ENCODE assay signal across 8 cellular contexts in genomic region chr1:169711469-169712308, GRCh38. TPM values are rescaled to one million over a fixed set of nuclear protein-coding genes. Genes with fewer than 3 reads are reported as not detected.
DNase-seq lines count a peak whose midpoint lies in the region; ATAC-seq and TF ChIP-seq lines count a peak whose summit lies in the region.

Gene SELL, minus strand, starts transcription at chr1:169711620. Its CDS starts 122 bp downstream, at chr1:169711498.

- H3K4me3 ChIP-seq in IMR-90 (ENCODE audit: insufficient read depth, low read depth, low read length) (peak within 1 kb of the TSS; percentile 27; the same call in 1 of the 2 replicates), neutrophil (ENCODE audit: low read depth in 1 of 2, low read length in 1 of 2) (peak within 1 kb of the TSS; percentile 79 to 95)

- peak within 1 kb of the TSS; percentile 74 for H3K4me3 Mint-ChIP-seq in activated T-helper 2 cell treated with anti-CD3 and anti-CD28 coated beads, Interferon-gamma antibody, Interleukin-2, Interleukin-4, amounts not matched to agents 10 μg/mL and 5 μg/mL and 100 μg/mL, durations not matched to agents 14 hours and 24 hours and 36 hours (ENCODE audit: low read depth)
- peak within 1 kb of the TSS; percentile 65 for H3K4me3 Mint-ChIP-seq in type B pancreatic cell

- TF ChIP-seq CTCF in IMR-90 (conservative IDR thresholded peaks at IDR 0.05; ENCODE audit: low read depth, low read length) (peak; percentile 71), neutrophil (IDR thresholded peaks at IDR 0.05) (peak; percentile 86), type B pancreatic cell (conservative IDR thresholded peaks at IDR 0.05) (peak; percentile 82)

- H3K27ac ChIP-seq in IMR-90 (ENCODE audit: insufficient read depth, low read length): no peak within 1 kb of the TSS
- H3K27ac ChIP-seq in neutrophil: peak within 1 kb of the TSS; percentile 89

- H2AFZ ChIP-seq in IMR-90 (replicated peaks; ENCODE audit: low read length, poor library complexity): peak within 1 kb of the TSS; percentile 24

- no peaks in the 10 kb centered on the region for H3K9me3 ChIP-seq in IMR-90 (ENCODE audit: control insufficient read depth, insufficient read depth, low read length)
- H3K9me3 ChIP-seq in neutrophil: no peaks in the 10 kb centered on the region

- H3K18ac ChIP-seq in IMR-90 (ENCODE audit: low read depth, low read length): no peak within 1 kb of the TSS

- no peaks in the 10 kb centered on the region for H3K36me3 ChIP-seq in IMR-90 (ENCODE audit: control insufficient read depth, insufficient read depth, low read length)
- H3K36me3 ChIP-seq in neutrophil: peaks cover 28% of the 10 kb centered on the region

- H2BK120ac ChIP-seq in IMR-90 (ENCODE audit: low read depth, low read length): no peak within 1 kb of the TSS

- no peak within 1 kb of the TSS for H2AK9ac ChIP-seq in IMR-90 (replicated peaks; ENCODE audit: low read depth, low read length, poor library complexity)

- peaks cover 12% of the 10 kb centered on the region for H3K9me3 Mint-ChIP-seq in activated T-helper 2 cell treated with anti-CD3 and anti-CD28 coated beads, Interferon-gamma antibody, Interleukin-2, Interleukin-4, amounts not matched to agents 10 μg/mL and 5 μg/mL and 100 μg/mL, durations not matched to agents 14 hours and 24 hours and 36 hours
- no peaks in the 10 kb centered on the region for H3K9me3 Mint-ChIP-seq in type B pancreatic cell

- no peak within 1 kb of the TSS for H3K4ac ChIP-seq in IMR-90 (ENCODE audit: low read depth, low read length)

- peaks cover 31% of the 10 kb centered on the region for H3K4me1 Mint-ChIP-seq in activated T-helper 2 cell treated with anti-CD3 and anti-CD28 coated beads, Interferon-gamma antibody, Interleukin-2, Interleukin-4, amounts not matched to agents 10 μg/mL and 5 μg/mL and 100 μg/mL, durations not matched to agents 14 hours and 24 hours and 36 hours (ENCODE audit: low read depth)
- H3K4me1 Mint-ChIP-seq in type B pancreatic cell (ENCODE audit: unreplicated experiment): peaks cover 7% of the 10 kb centered on the region

- H4K91ac ChIP-seq in IMR-90 (ENCODE audit: insufficient read depth, low read depth, low read length): no peak within 1 kb of the TSS

- no peaks in the 10 kb centered on the region; the same call in 1 of the 2 replicates for H3K27me3 ChIP-seq in IMR-90 (ENCODE audit: control insufficient read depth, insufficient read depth, low read length)
- no peaks in the 10 kb centered on the region for H3K27me3 ChIP-seq in neutrophil

- WGBS in IMR-90 (ENCODE audit: extremely low coverage in 2 of 2, insufficient read length in 1 of 2), 2 experiments: no CpG with 5 or more reads among the region's 6 CpGs

- BruUV-seq in IMR-90 (replicated peaks; lab: Mats Ljungman, UMichigan): no TSS peak

- H4K5ac ChIP-seq in IMR-90 (ENCODE audit: low read depth, low read length): no peak within 1 kb of the TSS

- H3K36me3 Mint-ChIP-seq in activated T-helper 2 cell treated with anti-CD3 and anti-CD28 coated beads, Interferon-gamma antibody, Interleukin-2, Interleukin-4, amounts not matched to agents 10 μg/mL and 5 μg/mL and 100 μg/mL, durations not matched to agents 14 hours and 24 hours and 36 hours (ENCODE audit: low read depth): peaks cover 20% of the 10 kb centered on the region
- H3K36me3 Mint-ChIP-seq in type B pancreatic cell: no peaks in the 10 kb centered on the region

- CTCF ChIA-PET in IMR-90 (lab: Yijun Ruan, JAX): interaction anchor here (0.6 to 1.5 kb wide), 12 partner anchors 9 to 460 kb away, joined by 3 to 5 read pairs (median 3); no protein-coding TSS in a partner anchor

- no peak within 1 kb of the TSS for H2BK15ac ChIP-seq in IMR-90 (ENCODE audit: low read depth, low read length)

- H3K9ac ChIP-seq in IMR-90 (ENCODE audit: low read depth, low read length): no peak within 1 kb of the TSS

- peak; percentile 63 for TF ChIP-seq RAD21 in IMR-90 (IDR thresholded peaks at IDR 0.05; ENCODE audit: low read length)

- no peak within 1 kb of the TSS for H3K14ac ChIP-seq in IMR-90 (replicated peaks; ENCODE audit: low read depth, low read length)

- H3K4me2 ChIP-seq in IMR-90 (ENCODE audit: low read depth, low read length): peak within 1 kb of the TSS; percentile 76; the same call in 1 of the 2 replicates

- POLR2A ChIA-PET in IMR-90 (lab: Charles Lee; ENCODE audit: unreplicated experiment): no interaction called here

- no peak within 1 kb of the TSS for H2BK20ac ChIP-seq in IMR-90 (ENCODE audit: low read depth, low read length)

- intact Hi-C loops in IMR-90 (cut with micrococcal nuclease): loop anchor here (1.0 to 5.0 kb wide), 4 partner anchors 110 to 1107 kb away; no protein-coding TSS in a partner anchor
- intact Hi-C loops in activated T-helper 2 cell treated with anti-CD3 and anti-CD28 coated beads, Interferon-gamma antibody, Interleukin-2, Interleukin-4, amounts not matched to agents 10 μg/mL and 5 μg/mL and 100 μg/mL, durations not matched to agents 14 hours and 24 hours and 36 hours (cut with micrococcal nuclease): loop anchor here (1.0 to 5.0 kb wide), 6 partner anchors 17 to 244 kb away; partner anchors contain the start of gene F5

- TF ChIP-seq POLR2A in IMR-90 (IDR thresholded peaks at IDR 0.05; ENCODE audit: low read depth, low read length): no peak

- no peaks in the 10 kb centered on the region for H3K4me1 ChIP-seq in IMR-90 (ENCODE audit: control insufficient read depth, insufficient read depth, low read length)
- H3K4me1 ChIP-seq in neutrophil (ENCODE audit: control insufficient read depth in 1 of 2, insufficient read depth in 1 of 2, low read depth in 1 of 2, low read length in 1 of 2): peaks cover 10 to 52% of the 10 kb centered on the region in 2 experiments

- no peak within 1 kb of the TSS for H3K56ac ChIP-seq in IMR-90 (ENCODE audit: extremely low read depth, insufficient read depth, low read length)

- no peaks in the 10 kb centered on the region for H4K20me1 ChIP-seq in IMR-90 (ENCODE audit: insufficient read depth, low read length)

- no peak within 1 kb of the TSS for H2AK5ac ChIP-seq in IMR-90 (ENCODE audit: low read depth, low read length)

- no peak within 1 kb of the TSS for H2BK5ac ChIP-seq in IMR-90 (ENCODE audit: low read depth, low read length, poor library complexity, severe bottlenecking)

- H3K23ac ChIP-seq in IMR-90 (ENCODE audit: low read depth, low read length): no peak within 1 kb of the TSS

- no peaks in the 10 kb centered on the region for H3K79me1 ChIP-seq in IMR-90 (ENCODE audit: low read depth in 1 of 2, low read length in 2 of 2)

- in situ Hi-C loops in G401 (cut with HindIII; ENCODE audit: low sequenced_read_pairs): no loop called here
- in situ Hi-C loops in IMR-90 (cut with MboI; ENCODE audit: low sequenced_read_pairs): no loop called here

- DNase-seq in G401 (ENCODE audit: low spot score) (peak; percentile 38), IMR-90 (peak; percentile 68), RKO (ENCODE audit: low spot score) (peak; percentile 73), foreskin melanocyte (peak; percentile 52), type B pancreatic cell (ENCODE audit: extremely low spot score, unreplicated experiment) (no peak)
- peak; percentile 73 for DNase-seq in activated T-helper 2 cell treated with anti-CD3 and anti-CD28 coated beads, Interferon-gamma antibody, Interleukin-2, Interleukin-4, amounts not matched to agents 10 μg/mL and 5 μg/mL and 100 μg/mL, durations not matched to agents 14 hours and 24 hours and 36 hours (ENCODE audit: low spot score)

- peaks cover 18% of the 10 kb centered on the region for H3K27me3 Mint-ChIP-seq in activated T-helper 2 cell treated with anti-CD3 and anti-CD28 coated beads, Interferon-gamma antibody, Interleukin-2, Interleukin-4, amounts not matched to agents 10 μg/mL and 5 μg/mL and 100 μg/mL, durations not matched to agents 14 hours and 24 hours and 36 hours (ENCODE audit: low read depth)
- H3K27me3 Mint-ChIP-seq in type B pancreatic cell: peaks cover 3% of the 10 kb centered on the region

- dilution Hi-C loops in IMR-90 (cut with HindIII; ENCODE audit: low sequenced_read_pairs, unreplicated experiment): no loop called here

- ATAC-seq in GM21619 (IDR thresholded peaks at IDR 0.05; ENCODE audit: unreplicated experiment) (peak; percentile 81), IMR-90 (ENCODE audit: low read depth) (peak; percentile 100)

- H3K9me1 ChIP-seq in IMR-90 (ENCODE audit: insufficient read depth, low read length): no peaks in the 10 kb centered on the region

- H4K8ac ChIP-seq in IMR-90 (ENCODE audit: low read depth in 2 of 2, low read length in 2 of 2): no peak within 1 kb of the TSS

- peak within 1 kb of the TSS; percentile 87 for H3K27ac Mint-ChIP-seq in activated T-helper 2 cell treated with anti-CD3 and anti-CD28 coated beads, Interferon-gamma antibody, Interleukin-2, Interleukin-4, amounts not matched to agents 10 μg/mL and 5 μg/mL and 100 μg/mL, durations not matched to agents 14 hours and 24 hours and 36 hours
- peak within 1 kb of the TSS; percentile 0 for H3K27ac Mint-ChIP-seq in type B pancreatic cell

TF ChIP-seq in IMR-90, 13 proteins besides CTCF, POLR2A, EP300 and RAD21:
- TF ChIP-seq SMC3 (IDR thresholded peaks at IDR 0.05; ENCODE audit: low read depth, low read length) (peak; percentile 52; the same call in 1 of the 2 replicates), MAZ (IDR thresholded peaks at IDR 0.05; ENCODE audit: borderline replicate concordance, low read depth, low read length) (no peak)

RNA-seq across cellular contexts. Expression of gene SELL, which starts in this region (rescaled TPM):
- 0.06 TPM in 1 of 2 replicates, not detected in the other for total RNA-seq in G401 (2014; rRNA removed; shearing (Covaris generic))
- total RNA-seq in IMR-90 (2012; rRNA removed) (not detected in 2 replicates), type B pancreatic cell (ENCODE audit: low replicate concordance) (0.17 TPM in 1 of 2 replicates, not detected in the other)
- polyA plus RNA-seq in IMR-90 (2012; rRNA removed): not detected in 2 replicates
- not detected in 2 replicates for polyA plus RNA-seq in IMR-90 (2012; cell fraction: cytosol; rRNA removed)
- not detected in 2 replicates for polyA plus RNA-seq in IMR-90 (2012; cell fraction: nucleus; rRNA removed; ENCODE audit: low replicate concordance)
- 63.0 and 64.9 TPM in 2 replicates for total RNA-seq in activated T-helper 2 cell treated with anti-CD3 and anti-CD28 coated beads, Interferon-gamma antibody, Interleukin-2, Interleukin-4, amounts not matched to agents 10 μg/mL and 5 μg/mL and 100 μg/mL, durations not matched to agents 14 hours and 24 hours and 36 hours

Comparison
In these comparisons a context has a peak if more than half of its experiments do, and no peak if none do; other contexts are left out.
1. RNA of gene SELL (total RNA-seq): 63.0 to 64.9 TPM in activated T-helper 2 cell treated with anti-CD3 and anti-CD28 coated beads, Interferon-gamma antibody, Interleukin-2, Interleukin-4, amounts not matched to agents 10 μg/mL and 5 μg/mL and 100 μg/mL, durations not matched to agents 14 hours and 24 hours and 36 hours; 0.17 TPM in type B pancreatic cell, 0.06 TPM in G401 and not detected in IMR-90; every median in the first group is over 10 times any median in the second.
2. Peak in DNase-seq in G401; RNA of the gene not detected or under 1 TPM.
3. Peak in DNase-seq, ATAC-seq, H3K4me3 ChIP-seq and H3K4me2 ChIP-seq in IMR-90; RNA of the gene not detected or under 1 TPM.
4. Peak in every context shown above with its lines, with median percentiles within 50 percentile points of each other: CTCF ChIP-seq.